ENCODE assay signal across 2 cellular contexts in genomic region chr2:197964720-197965119, GRCh38.
TF ChIP-seq lines count a peak whose summit lies in the region.

No MANE protein-coding gene starts in this region.

TF ChIP-seq in HEK293, 187 proteins besides CTCF, POLR2A, EP300 and RAD21 (continued from another document):
- TF ChIP-seq ZNF362 (tag by site-specific recombination; IDR thresholded peaks at IDR 0.05) (no peak), ZBTB17 (tag by site-specific recombination; IDR thresholded peaks at IDR 0.05) (no peak)

TF ChIP-seq in K562, 482 proteins besides CTCF, POLR2A, EP300 and RAD21 (continued from another document):
- TF ChIP-seq KLF16 (IDR thresholded peaks at IDR 0.05) (no peak), ZNF696 (CRISPR knock-in tag; conservative IDR thresholded peaks at IDR 0.05) (no peak), FOXA3 (CRISPR knock-in tag; conservative IDR thresholded peaks at IDR 0.05 in 1 of 2, IDR thresholded peaks at IDR 0.05 in 1 of 2) (no peak), HINFP (tag; conservative IDR thresholded peaks at IDR 0.05; ENCODE audit: low read depth) (no peak), RFX7 (CRISPR knock-in tag; IDR thresholded peaks at IDR 0.05) (no peak), ZNF263 (CRISPR knock-in tag; IDR thresholded peaks at IDR 0.05; ENCODE audit: borderline replicate concordance) (no peak), ZNF75A (CRISPR knock-in tag; IDR thresholded peaks at IDR 0.05) (no peak), BRCA1 (IDR thresholded peaks at IDR 0.05) (no peak), BRCA1 (CRISPR knock-in tag; IDR thresholded peaks at IDR 0.05) (no peak), CBX3 (IDR thresholded peaks at IDR 0.05; ENCODE audit: borderline replicate concordance in 1 of 2, low read length in 2 of 2) (peak in 1 of 2 experiments; percentile 22; a peak in 1 of 3 replicates), TRIM24 (IDR thresholded peaks at IDR 0.05) (peak; percentile 26 to 55; a peak in 2 of 4 replicates), CHCHD3 (CRISPR knock-in tag; IDR thresholded peaks at IDR 0.05) (no peak), ZBTB7A (IDR thresholded peaks at IDR 0.05; ENCODE audit: borderline replicate concordance, control insufficient read depth, low read depth, low read length) (no peak), ARID3A (IDR thresholded peaks at IDR 0.05; ENCODE audit: borderline replicate concordance, low read depth, low read length) (no peak), PBX2 (CRISPR knock-in tag; IDR thresholded peaks at IDR 0.05; ENCODE audit: low read depth) (no peak), PBX2 (tag; conservative IDR thresholded peaks at IDR 0.05; ENCODE audit: low read depth) (no peak), ZNF79 (CRISPR knock-in tag; IDR thresholded peaks at IDR 0.05; ENCODE audit: low read depth) (no peak), GTF2F1 (IDR thresholded peaks at IDR 0.05; ENCODE audit: low read depth, low read length) (no peak), JUND (IDR thresholded peaks at IDR 0.05; ENCODE audit: borderline replicate concordance, low read depth, low read length) (no peak), JUND (tag; IDR thresholded peaks at IDR 0.05; ENCODE audit: borderline replicate concordance, low read depth, low read length) (no peak)
